ENCODE assay signal across 12 cellular contexts in the genomic region with DNA sequence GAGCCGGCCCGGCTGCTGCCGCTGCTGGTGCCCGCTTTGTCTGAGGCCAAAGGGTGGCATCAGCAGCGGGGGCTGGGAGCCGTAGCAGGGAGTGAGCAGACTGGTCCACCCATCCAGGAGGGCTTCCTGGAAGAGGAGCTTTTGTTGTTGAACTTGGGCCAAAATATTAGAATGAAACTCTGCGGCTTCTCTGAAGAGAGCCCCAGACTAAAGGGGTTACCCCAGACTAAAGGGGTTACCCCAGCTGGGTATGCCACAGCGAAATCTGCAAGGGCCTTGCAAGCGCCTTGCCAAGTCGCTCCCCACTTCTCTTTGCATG.
"Had no signal": no experiment of that assay in that cellular context is flagged by ENCODE, and none has a peak within 500 bp of the region (broad histone marks: within the 10 kb centered on the region; RNA-seq: fewer than 3 reads in every experiment).

No MANE protein-coding gene starts in this region.

- H3K4me3 ChIP-seq: ascending aorta, cardiac muscle cell, coronary artery, gastroesophageal sphincter, stomach, uterus had no signal

- H3K27me3 Mint-ChIP-seq: activated CD4-positive, alpha-beta T cell treated with anti-CD3 and anti-CD28 coated beads for 36 hours; activated naive CD8-positive, alpha-beta T cell treated with anti-CD3 and anti-CD28 coated beads, Interleukin-2, amount 50 U/mL, for 24 hours had no signal

- H3K9me3 Mint-ChIP-seq: activated naive CD8-positive, alpha-beta T cell treated with anti-CD3 and anti-CD28 coated beads, Interleukin-2, amount 50 U/mL, for 24 hours had no signal

- H3K4me3 Mint-ChIP-seq: activated CD4-positive, alpha-beta T cell treated with anti-CD3 and anti-CD28 coated beads for 36 hours; activated naive CD8-positive, alpha-beta T cell treated with anti-CD3 and anti-CD28 coated beads, Interleukin-2, amount 50 U/mL, for 24 hours had no signal

- H3K27me3 ChIP-seq: ascending aorta, gastroesophageal sphincter, stomach, uterus had no signal

- H3K27ac ChIP-seq: ascending aorta, cardiac muscle cell, coronary artery, gastroesophageal sphincter, stomach, uterus had no signal

- H3K4me1 Mint-ChIP-seq: activated CD4-positive, alpha-beta T cell treated with anti-CD3 and anti-CD28 coated beads for 36 hours; activated naive CD8-positive, alpha-beta T cell treated with anti-CD3 and anti-CD28 coated beads, Interleukin-2, amount 50 U/mL, for 24 hours had no signal

- DNase-seq: activated CD4-positive, alpha-beta T cell treated with anti-CD3 and anti-CD28 coated beads for 36 hours; activated naive CD4-positive, alpha-beta T cell treated with Interleukin-2 at 50 U/mL for 16 hours; activated naive CD8-positive, alpha-beta T cell treated with anti-CD3 and anti-CD28 coated beads, Interleukin-2, amount 50 U/mL, for 24 hours; effector CD4-positive, alpha-beta T cell; kidney glomerular epithelial cell; T1000 had no signal

- H3K27ac Mint-ChIP-seq: activated CD4-positive, alpha-beta T cell treated with anti-CD3 and anti-CD28 coated beads for 36 hours; activated naive CD8-positive, alpha-beta T cell treated with anti-CD3 and anti-CD28 coated beads, Interleukin-2, amount 50 U/mL, for 24 hours had no signal

- H3K4me1 ChIP-seq: ascending aorta, uterus had no signal

- H3K9me3 ChIP-seq: ascending aorta, gastroesophageal sphincter, stomach, uterus had no signal

- ATAC-seq: activated CD4-positive, alpha-beta T cell treated with anti-CD3 and anti-CD28 coated beads for 36 hours; activated naive CD8-positive, alpha-beta T cell treated with anti-CD3 and anti-CD28 coated beads, Interleukin-2, amount 50 U/mL, for 24 hours had no signal

- H3K36me3 ChIP-seq: ascending aorta, cardiac muscle cell, gastroesophageal sphincter, stomach, uterus had no signal
